In genomic region chr5:43019293-43019614, GRCh38 we compare ENCODE assay signal across 8 cellular contexts. TPM values are rescaled to one million over a fixed set of nuclear protein-coding genes. Genes with fewer than 3 reads are reported as not detected.
A peak's percentile ranks its signal among the peaks of the same experiment; 100 is the strongest.
DNase-seq lines count a peak whose midpoint lies in the region; ATAC-seq, FAIRE-seq and TF ChIP-seq lines count a peak whose summit lies in the region.

No MANE protein-coding gene starts in this region.

- H3K36me3 Mint-ChIP-seq in activated T-cell treated with anti-CD3 and anti-CD28 coated beads, Interleukin-2, amount 50 U/mL, for 72 hours (ENCODE audit: insufficient read depth in 2 of 2): peaks cover 3% of the 10 kb centered on the region in 2 donors
- H3K36me3 Mint-ChIP-seq in activated naive CD8-positive, alpha-beta T cell treated with anti-CD3 and anti-CD28 coated beads, Interleukin-2, amount 10 ng/mL, durations not matched to agents 7 days and 5 days: peaks cover 9% of the 10 kb centered on the region

- intact Hi-C loops in HepG2 (cut with micrococcal nuclease; ENCODE audit: unreplicated experiment) (loop anchor here (1.0 to 10.0 kb wide), 2 partner anchors 45 to 204 kb away; partner anchors contain the start of gene SELENOP), tibial artery (cut with DNase I; ENCODE audit: low total_unique reads) (loop anchor here (2.0 to 10.0 kb wide), 2 partner anchors 22 to 46 kb away; partner anchors contain the start of gene ANXA2R)

- peak overlapping the region; percentile 92 for H3K4me2 ChIP-seq in HepG2 (ENCODE audit: low read depth, low read length)

- H3K27ac Mint-ChIP-seq in activated T-cell treated with anti-CD3 and anti-CD28 coated beads, Interleukin-2, amount 50 U/mL, for 72 hours: peak overlapping the region; percentile 98
- peak overlapping the region; percentile 100 for H3K27ac Mint-ChIP-seq in activated naive CD8-positive, alpha-beta T cell treated with anti-CD3 and anti-CD28 coated beads, Interleukin-2, amount 10 ng/mL, durations not matched to agents 7 days and 5 days

- CTCF ChIA-PET in HepG2 (lab: Yijun Ruan, JAX; ENCODE audit: low intra/inter-chr PET ratio, low total read pairs): interaction anchor here (0.8 to 2.9 kb wide), 5 partner anchors 9 to 87 kb away, joined by 3 to 16 read pairs (median 13); partner anchors contain the start of gene ANXA2R

- no peak for ATAC-seq in activated T-cell treated with anti-CD3 and anti-CD28 coated beads, Interleukin-2, amount 50 U/mL, for 72 hours (replicated peaks in 1 of 2)
- ATAC-seq in activated naive CD8-positive, alpha-beta T cell treated with anti-CD3 and anti-CD28 coated beads, Interleukin-2, amount 10 ng/mL, durations not matched to agents 7 days and 5 days (ENCODE audit: low read depth): no peak
- ATAC-seq in HepG2: no peak

- BruUV-seq in HepG2 (replicated peaks; lab: Mats Ljungman, UMichigan): no TSS peak

- in situ Hi-C loops in HepG2 (cut with HindIII; ENCODE audit: extremely low pct_ligation_motif_present, low pct_unique_long_range_greater_than_20kb): loop anchor here (25.0 kb wide), 1 partner anchor 207 kb away; the partner anchor contains the start of gene SELENOP
- in situ Hi-C loops in ACHN (cut with HindIII; ENCODE audit: low pct_ligation_motif_present, low pct_unique_long_range_greater_than_20kb, low sequenced_read_pairs): no loop called here

- H3K4me1 ChIP-seq in HepG2 (ENCODE audit: insufficient read depth, low read length): peaks cover 39% of the 10 kb centered on the region
- H3K4me1 ChIP-seq in tibial artery: peaks cover 0 to 10% (median 7%) of the 10 kb centered on the region in 4 donors

- H3K27me3 Mint-ChIP-seq in activated T-cell treated with anti-CD3 and anti-CD28 coated beads, Interleukin-2, amount 50 U/mL, for 72 hours (ENCODE audit: low read depth): no peaks in the 10 kb centered on the region
- H3K27me3 Mint-ChIP-seq in activated naive CD8-positive, alpha-beta T cell treated with anti-CD3 and anti-CD28 coated beads, Interleukin-2, amount 10 ng/mL, durations not matched to agents 7 days and 5 days: no peaks in the 10 kb centered on the region

- H3K4me1 Mint-ChIP-seq in activated T-cell treated with anti-CD3 and anti-CD28 coated beads, Interleukin-2, amount 50 U/mL, for 72 hours (ENCODE audit: low read depth): peaks cover 42% of the 10 kb centered on the region
- H3K4me1 Mint-ChIP-seq in activated naive CD8-positive, alpha-beta T cell treated with anti-CD3 and anti-CD28 coated beads, Interleukin-2, amount 10 ng/mL, durations not matched to agents 7 days and 5 days: peaks cover 29% of the 10 kb centered on the region

- no peaks in the 10 kb centered on the region; a peak in 1 of 5 replicates for H3K27me3 ChIP-seq in HepG2 (ENCODE audit: control insufficient read depth in 1 of 2, insufficient read depth in 2 of 2, low read length in 2 of 2)
- H3K27me3 ChIP-seq in tibial artery: no peaks in the 10 kb centered on the region

- no peak for TF ChIP-seq POLR2A in HepG2 (IDR thresholded peaks at IDR 0.05; ENCODE audit: insufficient read depth in 1 of 2, low read depth in 2 of 2, low read length in 2 of 2)

- peak overlapping the region; percentile 66 for H3K9ac ChIP-seq in HepG2 (ENCODE audit: insufficient read depth, low read depth, low read length)

- no peak for DNase-seq in activated T-cell treated with anti-CD3 and anti-CD28 coated beads, Interleukin-2, amount 50 U/mL, for 72 hours
- DNase-seq in activated T-cell treated with anti-CD3 and anti-CD28 coated beads for 4 hours: no peak
- DNase-seq in activated naive CD8-positive, alpha-beta T cell treated with anti-CD3 and anti-CD28 coated beads, Interleukin-2, amount 10 ng/mL, durations not matched to agents 7 days and 5 days: no peak
- DNase-seq in HepG2 (ENCODE audit: low spot score): no peak
- no peak for DNase-seq in tibial artery
- DNase-seq in kidney glomerular epithelial cell (lab: John Stamatoyannopoulos, UW): no peak
- no peak for DNase-seq in ACHN
- no peak for DNase-seq in stimulated activated CD4-positive, alpha-beta T cell treated with anti-CD3 and anti-CD28 coated beads, Interleukin-4, amount 100 ng/mL, for 24 hours

- H4K20me1 ChIP-seq in HepG2 (ENCODE audit: insufficient read depth, low read length): no peaks in the 10 kb centered on the region

- TF ChIP-seq EP300 in HepG2 (IDR thresholded peaks at IDR 0.05; ENCODE audit: low read depth in 2 of 2, low read length in 2 of 2) (no peak), HepG2 (CRISPR knock-in tag; IDR thresholded peaks at IDR 0.05; ENCODE audit: borderline replicate concordance) (no peak)

- peaks cover 4% of the 10 kb centered on the region for H3K79me2 ChIP-seq in HepG2 (ENCODE audit: insufficient read depth, low read length)

- H3K9me3 ChIP-seq in HepG2 (ENCODE audit: low read length) (no peaks in the 10 kb centered on the region), tibial artery (no peaks in the 10 kb centered on the region)

- POLR2A ChIA-PET in activated naive CD8-positive, alpha-beta T cell treated with anti-CD3 and anti-CD28 coated beads, Interleukin-2, amount 10 ng/mL, durations not matched to agents 7 days and 5 days (lab: Charles Lee): interaction anchor here (0.8 to 10.2 kb wide), 19 partner anchors 8 to 466 kb away, joined by 3 to 594 read pairs (median 19); partner anchors contain the start of genes ANXA2R, TMEM267 and ZNF131
- POLR2A ChIA-PET in HepG2 (lab: Yijun Ruan, JAX): interaction anchor here (1.3 to 4.7 kb wide), 11 partner anchors 8 to 102 kb away, joined by 3 to 72 read pairs (median 9); partner anchors contain the start of genes ANXA2R and ZNF131

- under 1% methylated on average over 6 of the region's 6 CpGs for WGBS in HepG2 (ENCODE audit: low lambda C conversion rate)

- H2AFZ ChIP-seq in HepG2 (ENCODE audit: low read length): peak overlapping the region; percentile 88

- TF ChIP-seq RAD21 in HepG2 (CRISPR knock-in tag; IDR thresholded peaks at IDR 0.05): no peak

- TF ChIP-seq CTCF in HepG2 (CRISPR knock-in tag; IDR thresholded peaks at IDR 0.05): no peak
- no peak for TF ChIP-seq CTCF in tibial artery (IDR thresholded peaks at IDR 0.05)

- H3K4me3 ChIP-seq in HepG2 (replicated peaks in 1 of 3; ENCODE audit: insufficient read depth in 1 of 3, low read depth in 2 of 3, low read length in 3 of 3): peak overlapping the region; percentile 69 to 86 (median 82)
- H3K4me3 ChIP-seq in tibial artery: peak overlapping the region; percentile 58 to 64

- FAIRE-seq in HepG2 (lab: Jason Lieb, UNC): no peak

- no peaks in the 10 kb centered on the region for H3K36me3 ChIP-seq in HepG2 (replicated peaks in 1 of 2; ENCODE audit: control insufficient read depth in 1 of 2, insufficient read depth in 2 of 2, low read length in 2 of 2)
- H3K36me3 ChIP-seq in tibial artery: no peaks in the 10 kb centered on the region

- no peaks in the 10 kb centered on the region for H3K9me3 Mint-ChIP-seq in activated T-cell treated with anti-CD3 and anti-CD28 coated beads, Interleukin-2, amount 50 U/mL, for 72 hours
- no peaks in the 10 kb centered on the region for H3K9me3 Mint-ChIP-seq in activated naive CD8-positive, alpha-beta T cell treated with anti-CD3 and anti-CD28 coated beads, Interleukin-2, amount 10 ng/mL, durations not matched to agents 7 days and 5 days

- H3K4me3 Mint-ChIP-seq in activated T-cell treated with anti-CD3 and anti-CD28 coated beads, Interleukin-2, amount 50 U/mL, for 72 hours: peak overlapping the region; percentile 86 to 96
- peak overlapping the region; percentile 97 for H3K4me3 Mint-ChIP-seq in activated naive CD8-positive, alpha-beta T cell treated with anti-CD3 and anti-CD28 coated beads, Interleukin-2, amount 10 ng/mL, durations not matched to agents 7 days and 5 days

- H3K27ac ChIP-seq in HepG2 (ENCODE audit: extremely low read length, insufficient read depth, low read length) (peak overlapping the region; percentile 92), tibial artery (peak overlapping the region; percentile 93 to 95)

TF ChIP-seq in HepG2, 621 proteins besides CTCF, POLR2A, EP300 and RAD21 (continues in another document):
- no peak for TF ChIP-seq CBFB (CRISPR knock-in tag; IDR thresholded peaks at IDR 0.05)

RNA-seq across cellular contexts. Expression of gene ANXA2R, which starts 20.9 kb away (rescaled TPM):
- total RNA-seq in activated T-cell treated with anti-CD3 and anti-CD28 coated beads, Interleukin-2, amount 50 U/mL, for 72 hours: 10 to 100 TPM in 1 of 2 donors, 1 to 10 TPM in 1; 9.9 to 10.0 TPM
- total RNA-seq in activated naive CD8-positive, alpha-beta T cell treated with anti-CD3 and anti-CD28 coated beads, Interleukin-2, amount 10 ng/mL, durations not matched to agents 7 days and 5 days: 10 to 100 TPM; 39.2 to 41.1 TPM
- total RNA-seq in HepG2 (2016; rRNA removed; fragmentation: Illumina TruSeq; extraction: Trizol): 0.76 and 0.95 TPM in 2 replicates
- total RNA-seq in HepG2 (2016; cell fraction: cytosol; rRNA removed; fragmentation: Illumina TruSeq; extraction: Trizol; ENCODE audit: low read depth): 0.40 and 0.53 TPM in 2 replicates
- 0.58 and 0.74 TPM in 2 replicates for total RNA-seq in HepG2 (2016; cell fraction: insoluble cytoplasmic fraction; rRNA removed; fragmentation: Illumina TruSeq; extraction: Trizol)
- total RNA-seq in HepG2 (2016; cell fraction: membrane; rRNA removed; fragmentation: Illumina TruSeq; extraction: Trizol): 0.65 TPM in 2 replicates
- total RNA-seq in HepG2 (2016; cell fraction: nucleus; rRNA removed; fragmentation: Illumina TruSeq; extraction: Trizol): 1.5 and 1.8 TPM in 2 replicates
- 1.3 TPM in 2 replicates for polyA plus RNA-seq in HepG2 (2011; rRNA removed)
- polyA plus RNA-seq in HepG2 (2011; cell fraction: cytosol; rRNA removed): 0.90 and 1.1 TPM in 2 replicates
- 2.6 and 2.7 TPM in 2 replicates for polyA plus RNA-seq in HepG2 (2011; cell fraction: nucleus; rRNA removed)
- 0.52 and 0.67 TPM in 2 replicates for polyA plus RNA-seq in HepG2 (2012)
- polyA plus RNA-seq in HepG2 (2016; cell fraction: cytosol; fragmentation: Illumina TruSeq; extraction: Trizol; ENCODE audit: low read depth): 0.37 and 0.41 TPM in 2 replicates
- polyA plus RNA-seq in HepG2 (2016; cell fraction: insoluble cytoplasmic fraction; fragmentation: Illumina TruSeq; extraction: Trizol; ENCODE audit: low read depth): 0.28 and 0.72 TPM in 2 replicates
- 0.34 and 0.62 TPM in 2 replicates for polyA plus RNA-seq in HepG2 (2016; cell fraction: membrane; fragmentation: Illumina TruSeq; extraction: Trizol; ENCODE audit: low read depth)
- 1.2 and 1.5 TPM in 2 replicates for polyA plus RNA-seq in HepG2 (2016; cell fraction: nucleus; fragmentation: Illumina TruSeq; extraction: Trizol; ENCODE audit: insufficient read depth, low read depth)
- polyA minus RNA-seq in HepG2 (2011; rRNA and poly(A)+ RNA removed; ENCODE audit: low replicate concordance): 1.5 and 11.0 TPM in 2 replicates
- 0.49 TPM in 1 of 2 replicates, not detected in the other for polyA minus RNA-seq in HepG2 (2011; cell fraction: cytosol; rRNA and poly(A)+ RNA removed)
- polyA minus RNA-seq in HepG2 (2011; cell fraction: nucleus; rRNA and poly(A)+ RNA removed): 3.9 and 4.5 TPM in 2 replicates
